ENCODE assay signal across 23 cellular contexts in genomic region chr20:40080059-40080652, GRCh38.
"Had no signal": no experiment of that assay in that cellular context is flagged by ENCODE, and none has a peak within 500 bp of the region (broad histone marks: within the 10 kb centered on the region; RNA-seq: fewer than 3 reads in every experiment).

No MANE protein-coding gene starts in this region.

- H3K27ac Mint-ChIP-seq: activated CD4-positive, alpha-beta T cell treated with anti-CD3 and anti-CD28 coated beads, Interleukin-2, amount 10 ng/mL, durations not matched to agents 24 days and 14 days; activated CD8-positive, alpha-beta T cell treated with anti-CD3 and anti-CD28 coated beads for 36 hours; activated naive CD4-positive, alpha-beta T cell treated with anti-CD3 and anti-CD28 coated beads, Interleukin-2, amount 50 U/mL, for 72 hours; progenitor cell of endocrine pancreas; stimulated activated naive CD8-positive, alpha-beta T cell treated with anti-CD3 and anti-CD28 coated beads, Interleukin-15, Interleukin-2, amounts not matched to agents 100 ng/mL and 50 ng/mL, for 24 hours had no signal

- H3K4me1 ChIP-seq: adrenal gland, gastroesophageal sphincter, heart right ventricle, right atrium auricular region, transverse colon, vagina had no signal

- H3K4me1 Mint-ChIP-seq: activated CD4-positive, alpha-beta T cell treated with anti-CD3 and anti-CD28 coated beads, Interleukin-2, amount 10 ng/mL, durations not matched to agents 24 days and 14 days had no signal

- H3K27me3 Mint-ChIP-seq: activated CD4-positive, alpha-beta T cell treated with anti-CD3 and anti-CD28 coated beads, Interleukin-2, amount 10 ng/mL, durations not matched to agents 24 days and 14 days; activated CD8-positive, alpha-beta T cell treated with anti-CD3 and anti-CD28 coated beads for 36 hours; progenitor cell of endocrine pancreas had no signal

- H3K36me3 ChIP-seq: adrenal gland, gastroesophageal sphincter, heart right ventricle, right atrium auricular region, transverse colon, vagina had no signal

- H3K4me3 ChIP-seq: adrenal gland, gastroesophageal sphincter, heart right ventricle, right atrium auricular region, skin epidermis, transverse colon, vagina had no signal

- H3K9me3 ChIP-seq: adrenal gland, heart right ventricle, right atrium auricular region, transverse colon, vagina had no signal

- H3K27me3 ChIP-seq: adrenal gland, gastroesophageal sphincter, right atrium auricular region, transverse colon, vagina had no signal

- FAIRE-seq: astrocyte, bronchial epithelial cell had no signal

- H3K4me3 Mint-ChIP-seq: activated CD4-positive, alpha-beta T cell treated with anti-CD3 and anti-CD28 coated beads, Interleukin-2, amount 10 ng/mL, durations not matched to agents 24 days and 14 days; activated CD8-positive, alpha-beta T cell treated with anti-CD3 and anti-CD28 coated beads for 36 hours; stimulated activated naive CD8-positive, alpha-beta T cell treated with anti-CD3 and anti-CD28 coated beads, Interleukin-15, Interleukin-2, amounts not matched to agents 100 ng/mL and 50 ng/mL, for 24 hours had no signal

- DNase-seq: activated CD4-positive, alpha-beta T cell treated with anti-CD3 and anti-CD28 coated beads, Interleukin-2, amount 10 ng/mL, durations not matched to agents 24 days and 14 days; activated CD8-positive, alpha-beta T cell treated with anti-CD3 and anti-CD28 coated beads for 36 hours; activated gamma-delta T cell; activated T-cell treated with anti-CD3 and anti-CD28 coated beads, Interleukin-2, amount 50 U/mL, for 48 hours; cerebellar nuclear complex; effector CD4-positive, alpha-beta T cell; heart right ventricle; left colon; midbrain; occipital lobe; T-helper 1 cell; T-helper 9 cell; transverse colon had no signal

- H3K27ac ChIP-seq: adrenal gland, gastroesophageal sphincter, heart right ventricle, right atrium auricular region, skin epidermis, transverse colon, vagina had no signal

- H3K9me3 Mint-ChIP-seq: activated CD4-positive, alpha-beta T cell treated with anti-CD3 and anti-CD28 coated beads, Interleukin-2, amount 10 ng/mL, durations not matched to agents 24 days and 14 days had no signal

- H3K36me3 Mint-ChIP-seq: activated naive CD4-positive, alpha-beta T cell treated with anti-CD3 and anti-CD28 coated beads, Interleukin-2, amount 50 U/mL, for 72 hours had no signal
